Comparison of ENCODE assay signal across 9 cellular contexts in genomic region chr18:79964330-79965118, GRCh38. TPM values are rescaled to one million over a fixed set of nuclear protein-coding genes. Genes with fewer than 3 reads are reported as not detected.
DNase-seq lines count a peak whose midpoint lies in the region; ATAC-seq, FAIRE-seq and TF ChIP-seq lines count a peak whose summit lies in the region.
"Had no signal": no experiment of that assay in that cellular context is flagged by ENCODE, and none has a peak within 500 bp of the region (broad histone marks: within the 10 kb centered on the region; RNA-seq: fewer than 3 reads in every experiment).

Gene HSBP1L1, plus strand, starts transcription at chr18:79964643. Its CDS starts 93 bp downstream, at chr18:79964736.

- H3K4me3 Mint-ChIP-seq in CD4-positive, CD25-positive, alpha-beta regulatory T cell: peak within 1 kb of the TSS; percentile 88 to 93 (median 91)

- H3K4me1 ChIP-seq in CD4-positive, CD25-positive, alpha-beta regulatory T cell (ENCODE audit: control insufficient read depth, insufficient read depth, low read length, poor library complexity, severe bottlenecking): peaks cover 29% of the 10 kb centered on the region
- H3K4me1 ChIP-seq in left ventricle myocardium inferior: peaks cover 19% of the 10 kb centered on the region

- H3K27me3 Mint-ChIP-seq in CD4-positive, CD25-positive, alpha-beta regulatory T cell: peaks cover 7% of the 10 kb centered on the region

- peak; percentile 53 to 70 (median 65) for DNase-seq in CD4-positive, CD25-positive, alpha-beta regulatory T cell
- DNase-seq in GM19239 (ENCODE audit: insufficient read length, low spot score) (no peak), SK-N-MC (ENCODE audit: low read depth, low spot score) (no peak), left ventricle myocardium inferior (peak; percentile 70), retina (peak; percentile 72), pons (ENCODE audit: low spot score) (no peak)

- intact Hi-C loops in left ventricle myocardium inferior (cut with micrococcal nuclease): no loop called here

- H3K27ac Mint-ChIP-seq in CD4-positive, CD25-positive, alpha-beta regulatory T cell: peak within 1 kb of the TSS; percentile 88 to 95 (median 95)

- H3K9me3 ChIP-seq in CD4-positive, CD25-positive, alpha-beta regulatory T cell (ENCODE audit: control insufficient read depth in 2 of 2, low read length in 2 of 2): no peaks in the 10 kb centered on the region
- no peaks in the 10 kb centered on the region for H3K9me3 ChIP-seq in SK-N-MC (ENCODE audit: low read depth, low read length)
- no peaks in the 10 kb centered on the region for H3K9me3 ChIP-seq in left ventricle myocardium inferior (replicated peaks)

- peak; percentile 45 for FAIRE-seq in GM19239 (lab: Jason Lieb, UNC)
- FAIRE-seq: TTC549 had no signal

- H3K9me3 Mint-ChIP-seq in CD4-positive, CD25-positive, alpha-beta regulatory T cell: no peaks in the 10 kb centered on the region

- 2 to 4% (median 3%) methylated on average over 68 to 73 of the region's 73 CpGs for WGBS in adipose tissue, 3 donors

- peak; percentile 83 to 85 for ATAC-seq in CD4-positive, CD25-positive, alpha-beta regulatory T cell (ENCODE audit: low read depth in 2 of 2)
- peak; percentile 62 for ATAC-seq in HG03432 (IDR thresholded peaks at IDR 0.05; ENCODE audit: unreplicated experiment)

- peaks cover 3% of the 10 kb centered on the region for H3K36me3 Mint-ChIP-seq in CD4-positive, CD25-positive, alpha-beta regulatory T cell

- H3K27ac ChIP-seq in CD4-positive, CD25-positive, alpha-beta regulatory T cell (ENCODE audit: insufficient read depth, low read length, poor library complexity, severe bottlenecking): peak within 1 kb of the TSS; percentile 67
- peak within 1 kb of the TSS; percentile 20; the same call in 1 of the 2 replicates for H3K27ac ChIP-seq in SK-N-MC
- H3K27ac ChIP-seq in adipose tissue (ENCODE audit: low read depth, low read length): no peak within 1 kb of the TSS
- peak within 1 kb of the TSS; percentile 81 for H3K27ac ChIP-seq in left ventricle myocardium inferior (replicated peaks)

- peak within 1 kb of the TSS; percentile 60 for H3K4me3 ChIP-seq in CD4-positive, CD25-positive, alpha-beta regulatory T cell (ENCODE audit: low read depth, low read length)
- H3K4me3 ChIP-seq in SK-N-MC (peak within 1 kb of the TSS; percentile 79), left ventricle myocardium inferior (peak within 1 kb of the TSS; percentile 77)

- peaks cover 1 to 41% (median 21%) of the 10 kb centered on the region in 4 donors for H3K4me1 Mint-ChIP-seq in CD4-positive, CD25-positive, alpha-beta regulatory T cell

- H3K27me3 ChIP-seq in CD4-positive, CD25-positive, alpha-beta regulatory T cell (ENCODE audit: control insufficient read depth, insufficient read depth, low read length): no peaks in the 10 kb centered on the region
- H3K27me3 ChIP-seq in left ventricle myocardium inferior (ENCODE audit: low read depth): peaks cover 17% of the 10 kb centered on the region

- peak within 1 kb of the TSS; percentile 86 for H3K9ac ChIP-seq in SK-N-MC (ENCODE audit: insufficient read length)

- peak; percentile 64 for TF ChIP-seq CTCF in left ventricle myocardium inferior (IDR thresholded peaks at IDR 0.05; ENCODE audit: borderline replicate concordance)

- H3K36me3 ChIP-seq in CD4-positive, CD25-positive, alpha-beta regulatory T cell (ENCODE audit: control insufficient read depth, insufficient read depth, low read length): no peaks in the 10 kb centered on the region
- H3K36me3 ChIP-seq in SK-N-MC (ENCODE audit: insufficient read depth, low read length) (no peaks in the 10 kb centered on the region), left ventricle myocardium inferior (peaks cover 9% of the 10 kb centered on the region)

RNA-seq across cellular contexts. Expression of gene HSBP1L1, which starts in this region (rescaled TPM):
- total RNA-seq in CD4-positive, CD25-positive, alpha-beta regulatory T cell: 10.5 TPM
- polyA plus RNA-seq in CD4-positive, CD25-positive, alpha-beta regulatory T cell: 10 to 100 TPM in 2 of 4 donors, 1 to 10 TPM in 2; 5.2 to 27.6 (median 13.5) TPM
- polyA plus RNA-seq in adipose tissue: 10 to 100 TPM; 15.2 to 27.4 (median 19.0) TPM
- 12.2 TPM for total RNA-seq in left ventricle myocardium inferior

Comparison
In these comparisons a context has a peak if more than half of its experiments do, and no peak if none do; other contexts are left out.
1. DNase-seq: peak in CD4-positive, CD25-positive, alpha-beta regulatory T cell (3 of 3), left ventricle myocardium inferior (single experiment) and retina (single experiment); none in GM19239 (single experiment), SK-N-MC (single experiment) and pons (single experiment).
2. Peak in every context shown above with its lines, with median percentiles within 50 percentile points of each other: H3K4me3 ChIP-seq.